1 cellular context compared by ENCODE assay signal in the genomic region with DNA sequence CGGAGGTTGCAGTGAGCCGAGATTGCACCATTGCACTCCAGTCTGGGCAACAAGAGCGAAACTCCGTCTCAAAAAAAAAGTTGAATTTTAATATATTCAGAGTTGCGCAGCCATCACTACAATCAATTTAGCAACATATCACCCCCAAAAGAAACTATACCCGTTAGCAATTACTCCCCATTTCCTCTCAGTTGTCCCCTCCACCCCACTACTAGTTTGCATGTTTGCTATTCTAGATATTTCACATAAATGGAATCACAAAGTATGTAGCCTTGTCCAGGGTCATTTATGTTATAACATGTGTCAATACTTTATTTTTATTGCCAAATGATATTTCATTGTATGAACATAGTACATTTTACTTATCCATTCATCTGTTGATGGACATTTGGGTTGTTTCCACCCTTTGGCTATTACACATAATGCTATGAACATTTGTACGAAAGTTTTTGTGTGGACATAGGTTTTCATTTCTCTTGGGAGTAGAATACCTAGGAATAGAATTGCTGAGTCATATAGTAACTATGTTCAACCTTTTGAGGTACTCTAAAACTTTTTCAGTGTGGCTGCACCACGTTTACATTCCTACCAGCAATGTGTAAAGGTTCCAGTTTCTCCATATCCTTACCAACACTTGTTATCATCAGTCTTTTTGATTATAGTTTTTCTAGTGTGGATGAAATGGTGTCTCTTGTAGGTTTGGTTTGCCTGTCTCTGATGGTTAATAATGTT.
TF ChIP-seq lines count a peak whose summit lies in the region.

No MANE protein-coding gene starts in this region.

TF ChIP-seq in IMR-90, 13 proteins besides CTCF, POLR2A, EP300 and RAD21:
- TF ChIP-seq MAZ (IDR thresholded peaks at IDR 0.05; ENCODE audit: borderline replicate concordance, low read depth, low read length) (no peak), NFE2L2 (IDR thresholded peaks at IDR 0.05; ENCODE audit: low read depth, low read length) (peak; percentile 86), MAFK (IDR thresholded peaks at IDR 0.05; ENCODE audit: low read depth, low read length) (peak; percentile 52; the same call in 1 of the 2 replicates)
